In genomic region chr5:179768326-179769085, GRCh38 we compare ENCODE assay signal across 1 cellular context.
TF ChIP-seq lines count a peak whose summit lies in the region.

No MANE protein-coding gene starts in this region.

TF ChIP-seq in HCT116, 20 proteins besides CTCF, POLR2A, EP300 and RAD21 (continued from another document):
- no peak for TF ChIP-seq ZBTB33 (IDR thresholded peaks at IDR 0.05; ENCODE audit: extremely low read depth, insufficient replicate concordance, low read length)
- no peak for TF ChIP-seq POLR2AphosphoS5 (IDR thresholded peaks at IDR 0.05; ENCODE audit: low read depth, low read length)
- no peak for TF ChIP-seq ZFX (IDR thresholded peaks at IDR 0.05)
- no peak for TF ChIP-seq EZH2 (IDR thresholded peaks at IDR 0.05)
- no peak for TF ChIP-seq EGR1 (IDR thresholded peaks at IDR 0.05; ENCODE audit: low read depth)
- TF ChIP-seq SIN3A (IDR thresholded peaks at IDR 0.05; ENCODE audit: low read depth), result no peak
- TF ChIP-seq YY1 (IDR thresholded peaks at IDR 0.05; ENCODE audit: extremely low read depth, insufficient replicate concordance, low read depth, low read length), result no peak
- TF ChIP-seq CEBPB (IDR thresholded peaks at IDR 0.05; ENCODE audit: low read depth), result no peak
- TF ChIP-seq ELF1 (IDR thresholded peaks at IDR 0.05; ENCODE audit: borderline replicate concordance, low read depth), result no peak
- TF ChIP-seq MAX (IDR thresholded peaks at IDR 0.05), result no peak
- TF ChIP-seq EZH2phosphoT487 (IDR thresholded peaks at IDR 0.05; ENCODE audit: borderline replicate concordance), result no peak
